25 cellular contexts compared by ENCODE assay signal in genomic region chr9:78567693-78568092, GRCh38.
DNase-seq lines count a peak whose midpoint lies in the region; TF ChIP-seq lines count a peak whose summit lies in the region.
"Had no signal": no experiment of that assay in that cellular context is flagged by ENCODE, and none has a peak within 500 bp of the region (broad histone marks: within the 10 kb centered on the region; RNA-seq: fewer than 3 reads in every experiment).

No MANE protein-coding gene starts in this region.

- DNase-seq in Ammon's horn (ENCODE audit: low spot score) (peak; percentile 16), LHCN-M2 (ENCODE audit: low read depth) (peak; percentile 33), caudate nucleus (lab: John Stamatoyannopoulos, UW) (peak in 39 of 61 donors; percentile 5 to 84 (median 29)), islet precursor cell (peak; percentile 64), testis (no peak), globus pallidus (ENCODE audit: low spot score) (no peak)
- DNase-seq in activated naive CD4-positive, alpha-beta T cell treated with anti-CD3 and anti-CD28 coated beads for 36 hours: no peak
- DNase-seq in activated CD4-positive, alpha-beta memory T cell treated with anti-CD3 and anti-CD28 coated beads, Interleukin-2, amount 10 ng/mL, durations not matched to agents 7 days and 5 days: no peak
- DNase-seq: activated CD4-positive, alpha-beta T cell treated with anti-CD3 and anti-CD28 coated beads, Interleukin-2, amount 10 ng/mL, durations not matched to agents 7 days and 5 days; activated naive CD8-positive, alpha-beta T cell treated with anti-CD3 and anti-CD28 coated beads, Interleukin-2, amount 50 U/mL, for 24 hours; activated T-cell treated with anti-CD3 and anti-CD28 coated beads, Interleukin-2, amount 50 U/mL, for 24 hours; CD4-positive, CD25-positive, alpha-beta regulatory T cell; DND-41; left ventricle myocardium inferior; NCI-H146; NCI-H446 treated with DMSO at 0.1 percent for 48 hours; NCI-H774; right lobe of liver; stimulated activated CD4-positive, alpha-beta T cell treated with anti-CD3 and anti-CD28 coated beads, Interleukin-4, amount 100 ng/mL, for 1 hour; stomach; thyroid gland; WERI-Rb-1 had no signal

- TF ChIP-seq CTCF in testis (IDR thresholded peaks at IDR 0.05): no peak

- no peaks in the 10 kb centered on the region for H3K27me3 Mint-ChIP-seq in activated naive CD4-positive, alpha-beta T cell treated with anti-CD3 and anti-CD28 coated beads for 36 hours (ENCODE audit: low read depth)
- no peaks in the 10 kb centered on the region for H3K27me3 Mint-ChIP-seq in activated CD4-positive, alpha-beta memory T cell treated with anti-CD3 and anti-CD28 coated beads, Interleukin-2, amount 10 ng/mL, durations not matched to agents 7 days and 5 days
- H3K27me3 Mint-ChIP-seq: activated CD4-positive, alpha-beta T cell treated with anti-CD3 and anti-CD28 coated beads, Interleukin-2, amount 10 ng/mL, durations not matched to agents 7 days and 5 days; CD4-positive, CD25-positive, alpha-beta regulatory T cell had no signal

- H3K36me3 Mint-ChIP-seq in activated naive CD4-positive, alpha-beta T cell treated with anti-CD3 and anti-CD28 coated beads for 36 hours (ENCODE audit: low read depth): no peaks in the 10 kb centered on the region
- no peaks in the 10 kb centered on the region for H3K36me3 Mint-ChIP-seq in activated CD4-positive, alpha-beta memory T cell treated with anti-CD3 and anti-CD28 coated beads, Interleukin-2, amount 10 ng/mL, durations not matched to agents 7 days and 5 days (ENCODE audit: low read depth)
- H3K36me3 Mint-ChIP-seq: CD4-positive, CD25-positive, alpha-beta regulatory T cell had no signal

- no peak overlapping the region for H3K27ac Mint-ChIP-seq in activated naive CD4-positive, alpha-beta T cell treated with anti-CD3 and anti-CD28 coated beads for 36 hours
- H3K27ac Mint-ChIP-seq in activated CD4-positive, alpha-beta memory T cell treated with anti-CD3 and anti-CD28 coated beads, Interleukin-2, amount 10 ng/mL, durations not matched to agents 7 days and 5 days: no peak overlapping the region
- H3K27ac Mint-ChIP-seq: activated CD4-positive, alpha-beta T cell treated with anti-CD3 and anti-CD28 coated beads, Interleukin-2, amount 10 ng/mL, durations not matched to agents 7 days and 5 days; activated naive CD8-positive, alpha-beta T cell treated with anti-CD3 and anti-CD28 coated beads, Interleukin-2, amount 50 U/mL, for 24 hours; activated T-cell treated with anti-CD3 and anti-CD28 coated beads, Interleukin-2, amount 50 U/mL, for 24 hours; CD4-positive, CD25-positive, alpha-beta regulatory T cell had no signal

- H3K9me3 ChIP-seq in testis: no peaks in the 10 kb centered on the region
- H3K9me3 ChIP-seq: left ventricle myocardium inferior, right lobe of liver, SJSA1, stomach, thyroid gland, vagina had no signal

- no peaks in the 10 kb centered on the region for H3K4me1 ChIP-seq in testis
- H3K4me1 ChIP-seq: left ventricle myocardium inferior, right lobe of liver, stomach, thyroid gland, vagina had no signal

- no peaks in the 10 kb centered on the region for H3K9me3 Mint-ChIP-seq in activated naive CD4-positive, alpha-beta T cell treated with anti-CD3 and anti-CD28 coated beads for 36 hours
- H3K9me3 Mint-ChIP-seq in activated CD4-positive, alpha-beta memory T cell treated with anti-CD3 and anti-CD28 coated beads, Interleukin-2, amount 10 ng/mL, durations not matched to agents 7 days and 5 days: no peaks in the 10 kb centered on the region
- H3K9me3 Mint-ChIP-seq: activated CD4-positive, alpha-beta T cell treated with anti-CD3 and anti-CD28 coated beads, Interleukin-2, amount 10 ng/mL, durations not matched to agents 7 days and 5 days; activated naive CD8-positive, alpha-beta T cell treated with anti-CD3 and anti-CD28 coated beads, Interleukin-2, amount 50 U/mL, for 24 hours; activated T-cell treated with anti-CD3 and anti-CD28 coated beads, Interleukin-2, amount 50 U/mL, for 24 hours had no signal

- H3K27ac ChIP-seq in caudate nucleus (ENCODE audit: low read depth, low read length): peak overlapping the region; percentile 49
- no peak overlapping the region for H3K27ac ChIP-seq in testis
- H3K27ac ChIP-seq: KMS-11, left ventricle myocardium inferior, right lobe of liver, SJSA1, stomach, thyroid gland, vagina, WERI-Rb-1 had no signal

- TF ChIP-seq POLR2A in testis (IDR thresholded peaks at IDR 0.05): no peak

- CTCF ChIA-PET in activated naive CD4-positive, alpha-beta T cell treated with anti-CD3 and anti-CD28 coated beads for 36 hours (lab: Charles Lee): interaction anchor here (0.7 kb wide), 1 partner anchor 111 kb away, joined by 3 read pairs; no protein-coding TSS in a partner anchor
- CTCF ChIA-PET in activated CD4-positive, alpha-beta memory T cell treated with anti-CD3 and anti-CD28 coated beads, Interleukin-2, amount 10 ng/mL, durations not matched to agents 7 days and 5 days (lab: Charles Lee): no interaction called here

- H3K4me1 Mint-ChIP-seq in activated naive CD4-positive, alpha-beta T cell treated with anti-CD3 and anti-CD28 coated beads for 36 hours (ENCODE audit: low read depth): no peaks in the 10 kb centered on the region
- no peaks in the 10 kb centered on the region for H3K4me1 Mint-ChIP-seq in activated CD4-positive, alpha-beta memory T cell treated with anti-CD3 and anti-CD28 coated beads, Interleukin-2, amount 10 ng/mL, durations not matched to agents 7 days and 5 days
- H3K4me1 Mint-ChIP-seq: activated CD4-positive, alpha-beta T cell treated with anti-CD3 and anti-CD28 coated beads, Interleukin-2, amount 10 ng/mL, durations not matched to agents 7 days and 5 days; activated naive CD8-positive, alpha-beta T cell treated with anti-CD3 and anti-CD28 coated beads, Interleukin-2, amount 50 U/mL, for 24 hours; CD4-positive, CD25-positive, alpha-beta regulatory T cell had no signal

- no peak overlapping the region for H3K4me3 ChIP-seq in testis
- H3K4me3 ChIP-seq: left ventricle myocardium inferior, right lobe of liver, SJSA1, stomach, thyroid gland, vagina had no signal

- no peak overlapping the region for H3K4me3 Mint-ChIP-seq in activated naive CD4-positive, alpha-beta T cell treated with anti-CD3 and anti-CD28 coated beads for 36 hours
- no peak overlapping the region for H3K4me3 Mint-ChIP-seq in activated CD4-positive, alpha-beta memory T cell treated with anti-CD3 and anti-CD28 coated beads, Interleukin-2, amount 10 ng/mL, durations not matched to agents 7 days and 5 days
- H3K4me3 Mint-ChIP-seq: activated CD4-positive, alpha-beta T cell treated with anti-CD3 and anti-CD28 coated beads, Interleukin-2, amount 10 ng/mL, durations not matched to agents 7 days and 5 days; activated naive CD8-positive, alpha-beta T cell treated with anti-CD3 and anti-CD28 coated beads, Interleukin-2, amount 50 U/mL, for 24 hours; activated T-cell treated with anti-CD3 and anti-CD28 coated beads, Interleukin-2, amount 50 U/mL, for 24 hours; CD4-positive, CD25-positive, alpha-beta regulatory T cell had no signal

- POLR2A ChIA-PET in activated CD4-positive, alpha-beta memory T cell treated with anti-CD3 and anti-CD28 coated beads, Interleukin-2, amount 10 ng/mL, durations not matched to agents 7 days and 5 days (lab: Charles Lee): no interaction called here

- intact Hi-C loops in testis (cut with DNase I; ENCODE audit: low total_unique reads): no loop called here
- intact Hi-C loops in activated naive CD4-positive, alpha-beta T cell treated with anti-CD3 and anti-CD28 coated beads for 36 hours (cut with micrococcal nuclease): no loop called here

- WGBS in testis, 2 donors: 69 to 87% methylated on average over 3 of the region's 3 CpGs

- H3K27me3 ChIP-seq in testis: no peaks in the 10 kb centered on the region
- H3K27me3 ChIP-seq: right lobe of liver, SJSA1, stomach, thyroid gland, vagina had no signal

- no peaks in the 10 kb centered on the region for H3K36me3 ChIP-seq in testis (ENCODE audit: low read depth, missing control alignments)
- H3K36me3 ChIP-seq: left ventricle myocardium inferior, right lobe of liver, SJSA1, stomach, thyroid gland, vagina, WERI-Rb-1 had no signal

Comparison
In these comparisons a context has a peak if more than half of its experiments do, and no peak if none do; other contexts are left out.
1. DNase-seq: peak in Ammon's horn (single experiment), LHCN-M2 (single experiment), caudate nucleus (39 of 61) and islet precursor cell (single experiment); none in testis (single experiment), globus pallidus (single experiment), activated naive CD4-positive, alpha-beta T cell treated with anti-CD3 and anti-CD28 coated beads for 36 hours (single experiment) and activated CD4-positive, alpha-beta memory T cell treated with anti-CD3 and anti-CD28 coated beads, Interleukin-2, amount 10 ng/mL, durations not matched to agents 7 days and 5 days (single experiment).